Comparison of ENCODE assay signal across 1 cellular context in genomic region chr3:169232863-169233262, GRCh38.
TF ChIP-seq lines count a peak whose summit lies in the region.

No MANE protein-coding gene starts in this region.

TF ChIP-seq in GM23338, 12 proteins besides CTCF, POLR2A, EP300 and RAD21 (continued from another document):
- TF ChIP-seq ZNF114 (CRISPR knock-in tag; IDR thresholded peaks at IDR 0.05) (no peak), POLR2AphosphoS5 (IDR thresholded peaks at IDR 0.05; ENCODE audit: low read depth) (no peak), ETS1 (IDR thresholded peaks at IDR 0.05) (no peak), JUNB (IDR thresholded peaks at IDR 0.05; ENCODE audit: unreplicated experiment) (no peak), ZNF462 (CRISPR knock-in tag; IDR thresholded peaks at IDR 0.05) (no peak), NANOG (IDR thresholded peaks at IDR 0.05; ENCODE audit: borderline replicate concordance) (no peak)
